1 cellular context compared by ENCODE assay signal in the genomic region with DNA sequence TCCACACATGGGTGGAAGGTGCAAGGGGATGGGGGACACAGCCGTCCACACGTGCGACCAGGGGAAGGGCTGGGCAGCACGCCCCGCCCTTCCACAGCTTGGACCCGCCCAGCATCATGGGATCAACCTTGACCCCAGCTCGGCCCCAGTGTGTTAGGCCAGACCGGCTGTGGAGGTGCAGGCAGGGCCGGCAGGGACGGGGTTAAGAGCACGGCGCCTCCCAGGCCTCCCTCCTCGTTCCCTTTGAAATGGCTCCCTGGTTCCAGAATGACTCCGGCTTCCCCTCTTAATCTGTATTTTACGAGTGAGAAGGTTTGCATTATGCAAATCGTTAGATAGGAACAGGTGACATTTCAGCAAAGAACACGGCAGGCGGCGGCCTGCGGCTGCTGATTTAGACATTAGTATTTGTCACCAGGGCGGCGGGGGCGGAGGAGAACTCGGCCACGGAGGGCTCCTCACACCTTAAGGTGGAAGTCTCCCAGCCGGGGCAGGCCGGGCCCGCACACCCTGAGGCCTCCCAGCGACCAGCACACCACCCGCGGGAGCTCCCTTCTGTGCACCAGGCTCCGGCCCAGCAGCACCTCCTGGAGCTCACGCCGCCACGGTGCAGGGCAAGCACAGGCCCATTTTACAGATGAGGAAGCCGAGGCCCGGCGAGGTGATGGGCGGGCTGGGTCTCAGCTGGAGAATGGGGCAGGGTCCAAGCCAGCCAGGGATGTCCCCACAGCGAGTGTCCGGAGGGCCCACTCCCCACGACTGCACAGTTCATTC.
TF ChIP-seq lines count a peak whose summit lies in the region.

No MANE protein-coding gene starts in this region.

TF ChIP-seq in GM23338, 12 proteins besides CTCF, POLR2A, EP300 and RAD21 (continued from another document):
- TF ChIP-seq, protein P1, sequence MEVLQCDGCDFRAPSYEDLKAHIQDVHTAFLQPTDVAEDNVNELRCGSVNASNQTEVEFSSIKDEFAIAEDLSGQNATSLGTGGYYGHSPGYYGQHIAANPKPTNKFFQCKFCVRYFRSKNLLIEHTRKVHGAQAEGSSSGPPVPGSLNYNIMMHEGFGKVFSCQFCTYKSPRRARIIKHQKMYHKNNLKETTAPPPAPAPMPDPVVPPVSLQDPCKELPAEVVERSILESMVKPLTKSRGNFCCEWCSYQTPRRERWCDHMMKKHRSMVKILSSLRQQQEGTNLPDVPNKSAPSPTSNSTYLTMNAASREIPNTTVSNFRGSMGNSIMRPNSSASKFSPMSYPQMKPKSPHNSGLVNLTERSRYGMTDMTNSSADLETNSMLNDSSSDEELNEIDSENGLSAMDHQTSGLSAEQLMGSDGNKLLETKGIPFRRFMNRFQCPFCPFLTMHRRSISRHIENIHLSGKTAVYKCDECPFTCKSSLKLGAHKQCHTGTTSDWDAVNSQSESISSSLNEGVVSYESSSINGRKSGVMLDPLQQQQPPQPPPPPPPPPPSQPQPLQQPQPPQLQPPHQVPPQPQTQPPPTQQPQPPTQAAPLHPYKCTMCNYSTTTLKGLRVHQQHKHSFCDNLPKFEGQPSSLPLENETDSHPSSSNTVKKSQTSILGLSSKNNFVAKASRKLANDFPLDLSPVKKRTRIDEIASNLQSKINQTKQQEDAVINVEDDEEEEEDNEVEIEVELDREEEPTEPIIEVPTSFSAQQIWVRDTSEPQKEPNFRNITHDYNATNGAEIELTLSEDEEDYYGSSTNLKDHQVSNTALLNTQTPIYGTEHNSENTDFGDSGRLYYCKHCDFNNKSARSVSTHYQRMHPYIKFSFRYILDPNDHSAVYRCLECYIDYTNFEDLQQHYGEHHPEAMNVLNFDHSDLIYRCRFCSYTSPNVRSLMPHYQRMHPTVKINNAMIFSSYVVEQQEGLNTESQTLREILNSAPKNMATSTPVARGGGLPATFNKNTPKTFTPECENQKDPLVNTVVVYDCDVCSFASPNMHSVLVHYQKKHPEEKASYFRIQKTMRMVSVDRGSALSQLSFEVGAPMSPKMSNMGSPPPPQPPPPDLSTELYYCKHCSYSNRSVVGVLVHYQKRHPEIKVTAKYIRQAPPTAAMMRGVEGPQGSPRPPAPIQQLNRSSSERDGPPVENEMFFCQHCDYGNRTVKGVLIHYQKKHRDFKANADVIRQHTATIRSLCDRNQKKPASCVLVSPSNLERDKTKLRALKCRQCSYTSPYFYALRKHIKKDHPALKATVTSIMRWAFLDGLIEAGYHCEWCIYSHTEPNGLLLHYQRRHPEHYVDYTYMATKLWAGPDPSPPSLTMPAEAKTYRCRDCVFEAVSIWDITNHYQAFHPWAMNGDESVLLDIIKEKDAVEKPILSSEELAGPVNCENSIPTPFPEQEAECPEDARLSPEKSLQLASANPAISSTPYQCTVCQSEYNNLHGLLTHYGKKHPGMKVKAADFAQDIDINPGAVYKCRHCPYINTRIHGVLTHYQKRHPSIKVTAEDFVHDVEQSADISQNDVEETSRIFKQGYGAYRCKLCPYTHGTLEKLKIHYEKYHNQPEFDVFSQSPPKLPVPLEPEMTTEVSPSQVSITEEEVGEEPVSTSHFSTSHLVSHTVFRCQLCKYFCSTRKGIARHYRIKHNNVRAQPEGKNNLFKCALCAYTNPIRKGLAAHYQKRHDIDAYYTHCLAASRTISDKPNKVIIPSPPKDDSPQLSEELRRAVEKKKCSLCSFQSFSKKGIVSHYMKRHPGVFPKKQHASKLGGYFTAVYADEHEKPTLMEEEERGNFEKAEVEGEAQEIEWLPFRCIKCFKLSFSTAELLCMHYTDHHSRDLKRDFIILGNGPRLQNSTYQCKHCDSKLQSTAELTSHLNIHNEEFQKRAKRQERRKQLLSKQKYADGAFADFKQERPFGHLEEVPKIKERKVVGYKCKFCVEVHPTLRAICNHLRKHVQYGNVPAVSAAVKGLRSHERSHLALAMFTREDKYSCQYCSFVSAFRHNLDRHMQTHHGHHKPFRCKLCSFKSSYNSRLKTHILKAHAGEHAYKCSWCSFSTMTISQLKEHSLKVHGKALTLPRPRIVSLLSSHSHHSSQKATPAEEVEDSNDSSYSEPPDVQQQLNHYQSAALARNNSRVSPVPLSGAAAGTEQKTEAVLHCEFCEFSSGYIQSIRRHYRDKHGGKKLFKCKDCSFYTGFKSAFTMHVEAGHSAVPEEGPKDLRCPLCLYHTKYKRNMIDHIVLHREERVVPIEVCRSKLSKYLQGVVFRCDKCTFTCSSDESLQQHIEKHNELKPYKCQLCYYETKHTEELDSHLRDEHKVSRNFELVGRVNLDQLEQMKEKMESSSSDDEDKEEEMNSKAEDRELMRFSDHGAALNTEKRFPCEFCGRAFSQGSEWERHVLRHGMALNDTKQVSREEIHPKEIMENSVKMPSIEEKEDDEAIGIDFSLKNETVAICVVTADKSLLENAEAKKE (CRISPR knock-in tag; IDR thresholded peaks at IDR 0.05): no peak
- TF ChIP-seq NANOG (IDR thresholded peaks at IDR 0.05; ENCODE audit: borderline replicate concordance): no peak
- no peak for TF ChIP-seq CREB1 (CRISPR knock-in tag; IDR thresholded peaks at IDR 0.05; ENCODE audit: low read depth)
- TF ChIP-seq STAT1 (IDR thresholded peaks at IDR 0.05; ENCODE audit: unreplicated experiment): no peak
- TF ChIP-seq EZH2 (IDR thresholded peaks at IDR 0.05; ENCODE audit: low read depth, unreplicated experiment): no peak
- TF ChIP-seq JUNB (IDR thresholded peaks at IDR 0.05; ENCODE audit: unreplicated experiment): no peak
- no peak for TF ChIP-seq EZH2phosphoT487 (IDR thresholded peaks at IDR 0.05; ENCODE audit: unreplicated experiment)
- TF ChIP-seq POLR2AphosphoS5 (IDR thresholded peaks at IDR 0.05; ENCODE audit: low read depth): no peak
- TF ChIP-seq ZNF114 (CRISPR knock-in tag; IDR thresholded peaks at IDR 0.05): no peak
- TF ChIP-seq, protein P2, sequence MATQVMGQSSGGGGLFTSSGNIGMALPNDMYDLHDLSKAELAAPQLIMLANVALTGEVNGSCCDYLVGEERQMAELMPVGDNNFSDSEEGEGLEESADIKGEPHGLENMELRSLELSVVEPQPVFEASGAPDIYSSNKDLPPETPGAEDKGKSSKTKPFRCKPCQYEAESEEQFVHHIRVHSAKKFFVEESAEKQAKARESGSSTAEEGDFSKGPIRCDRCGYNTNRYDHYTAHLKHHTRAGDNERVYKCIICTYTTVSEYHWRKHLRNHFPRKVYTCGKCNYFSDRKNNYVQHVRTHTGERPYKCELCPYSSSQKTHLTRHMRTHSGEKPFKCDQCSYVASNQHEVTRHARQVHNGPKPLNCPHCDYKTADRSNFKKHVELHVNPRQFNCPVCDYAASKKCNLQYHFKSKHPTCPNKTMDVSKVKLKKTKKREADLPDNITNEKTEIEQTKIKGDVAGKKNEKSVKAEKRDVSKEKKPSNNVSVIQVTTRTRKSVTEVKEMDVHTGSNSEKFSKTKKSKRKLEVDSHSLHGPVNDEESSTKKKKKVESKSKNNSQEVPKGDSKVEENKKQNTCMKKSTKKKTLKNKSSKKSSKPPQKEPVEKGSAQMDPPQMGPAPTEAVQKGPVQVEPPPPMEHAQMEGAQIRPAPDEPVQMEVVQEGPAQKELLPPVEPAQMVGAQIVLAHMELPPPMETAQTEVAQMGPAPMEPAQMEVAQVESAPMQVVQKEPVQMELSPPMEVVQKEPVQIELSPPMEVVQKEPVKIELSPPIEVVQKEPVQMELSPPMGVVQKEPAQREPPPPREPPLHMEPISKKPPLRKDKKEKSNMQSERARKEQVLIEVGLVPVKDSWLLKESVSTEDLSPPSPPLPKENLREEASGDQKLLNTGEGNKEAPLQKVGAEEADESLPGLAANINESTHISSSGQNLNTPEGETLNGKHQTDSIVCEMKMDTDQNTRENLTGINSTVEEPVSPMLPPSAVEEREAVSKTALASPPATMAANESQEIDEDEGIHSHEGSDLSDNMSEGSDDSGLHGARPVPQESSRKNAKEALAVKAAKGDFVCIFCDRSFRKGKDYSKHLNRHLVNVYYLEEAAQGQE (IDR thresholded peaks at IDR 0.05; ENCODE audit: unreplicated experiment): no peak
